13 cellular contexts compared by ENCODE assay signal in the genomic region with DNA sequence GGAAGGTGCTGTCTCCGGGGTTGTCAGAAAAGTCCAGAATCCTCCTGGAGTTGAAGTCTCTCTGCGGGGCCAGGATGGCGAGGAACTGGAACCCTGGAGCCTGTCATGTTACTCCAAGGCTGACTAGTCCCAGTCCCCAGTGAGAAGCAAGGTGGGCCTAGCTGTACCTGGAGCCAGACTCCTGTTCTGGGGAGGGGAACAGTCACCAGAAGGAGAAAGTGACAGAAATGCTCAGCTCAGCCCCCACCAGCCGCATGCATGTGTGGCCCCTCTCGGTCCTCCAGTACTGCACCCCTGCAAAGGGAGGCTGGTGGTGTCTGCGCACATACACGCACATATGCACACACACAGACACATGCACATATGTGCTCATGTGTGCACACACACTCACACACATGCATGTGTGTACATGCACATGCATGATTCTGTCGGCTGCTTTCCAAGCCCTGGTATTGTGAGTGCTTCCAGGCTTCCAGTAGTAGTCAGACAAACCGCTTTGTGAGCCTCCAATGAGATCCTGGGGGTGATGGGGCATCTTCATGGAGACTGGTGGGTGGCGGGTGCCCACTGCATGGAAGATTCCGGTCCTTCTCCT.
"Had no signal": no experiment of that assay in that cellular context is flagged by ENCODE, and none has a peak within 500 bp of the region (broad histone marks: within the 10 kb centered on the region; RNA-seq: fewer than 3 reads in every experiment).

No MANE protein-coding gene starts in this region.

- H3K9me3 ChIP-seq: uterus had no signal

- H3K36me3 ChIP-seq: stomach, uterus had no signal

- DNase-seq: activated CD4-positive, alpha-beta memory T cell treated with anti-CD3 and anti-CD28 coated beads for 36 hours; activated CD8-positive, alpha-beta memory T cell treated with anti-CD3 and anti-CD28 coated beads, Interleukin-2, amount 50 U/mL, for 4 hours; activated naive CD4-positive, alpha-beta T cell treated with anti-CD3 and anti-CD28 coated beads, Interleukin-2, amount 10 ng/mL, durations not matched to agents 7 days and 5 days; glutamatergic neuron; immature natural killer cell; left colon; mucosa of descending colon; stimulated activated CD4-positive, alpha-beta T cell treated with anti-CD3 and anti-CD28 coated beads, Interleukin-15, amount 100 ng/mL, for 24 hours; stimulated activated CD4-positive, alpha-beta T cell treated with anti-CD3 and anti-CD28 coated beads, Interleukin-4, amount 100 ng/mL, for 4 hours; stomach; uterus had no signal

- H3K27me3 ChIP-seq: stomach, uterus had no signal

- H3K27ac ChIP-seq: stomach, uterus had no signal

- H3K4me1 ChIP-seq: uterus had no signal

- ATAC-seq: esophagus mucosa; left colon; mucosa of descending colon; naive thymus-derived CD8-positive, alpha-beta T cell had no signal

- H3K4me3 ChIP-seq: mucosa of descending colon, stomach, uterus had no signal
